ENCODE assay signal across 9 cellular contexts in genomic region chr19:10192922-10193321, GRCh38. TPM values are rescaled to one million over a fixed set of nuclear protein-coding genes. Genes with fewer than 3 reads are reported as not detected.
DNase-seq lines count a peak whose midpoint lies in the region; ATAC-seq and TF ChIP-seq lines count a peak whose summit lies in the region.
"Had no signal": no experiment of that assay in that cellular context is flagged by ENCODE, and none has a peak within 500 bp of the region (broad histone marks: within the 10 kb centered on the region; RNA-seq: fewer than 3 reads in every experiment).

No MANE protein-coding gene starts in this region.

- H3K36me3 ChIP-seq in SK-N-MC (ENCODE audit: insufficient read depth, low read length) (peaks cover 32% of the 10 kb centered on the region), esophagus squamous epithelium (peaks cover 0 to 9% (median 4%) of the 10 kb centered on the region in 3 donors), thyroid gland (no peaks in the 10 kb centered on the region)

- intact Hi-C loops in esophagus squamous epithelium (cut with DNase I) (no loop called here), thyroid gland (cut with DNase I) (no loop called here)

- H3K9me3 Mint-ChIP-seq in activated naive CD4-positive, alpha-beta T cell treated with anti-CD3 and anti-CD28 coated beads, Interleukin-2, amount 10 ng/mL, durations not matched to agents 7 days and 5 days, result no peaks in the 10 kb centered on the region
- H3K9me3 Mint-ChIP-seq in stimulated activated naive CD8-positive, alpha-beta T cell treated with anti-CD3 and anti-CD28 coated beads, Interleukin-15, amount 100 ng/mL, for 72 hours, result no peaks in the 10 kb centered on the region

- peaks cover 32% of the 10 kb centered on the region for H3K36me3 Mint-ChIP-seq in activated naive CD4-positive, alpha-beta T cell treated with anti-CD3 and anti-CD28 coated beads, Interleukin-2, amount 10 ng/mL, durations not matched to agents 7 days and 5 days

- CTCF ChIA-PET in activated naive CD4-positive, alpha-beta T cell treated with anti-CD3 and anti-CD28 coated beads, Interleukin-2, amount 10 ng/mL, durations not matched to agents 7 days and 5 days (lab: Charles Lee), result interaction anchor here (0.7 to 4.1 kb wide), 2 partner anchors 27 to 57 kb away, joined by 3 to 16 read pairs; no protein-coding TSS in a partner anchor

- H3K27ac Mint-ChIP-seq in activated naive CD4-positive, alpha-beta T cell treated with anti-CD3 and anti-CD28 coated beads, Interleukin-2, amount 10 ng/mL, durations not matched to agents 7 days and 5 days, result peak overlapping the region; percentile 98
- H3K27ac Mint-ChIP-seq in stimulated activated naive CD8-positive, alpha-beta T cell treated with anti-CD3 and anti-CD28 coated beads, Interleukin-15, amount 100 ng/mL, for 72 hours, result peak overlapping the region; percentile 98 to 99

- H3K4me3 ChIP-seq in SK-N-MC (peak overlapping the region; percentile 98), esophagus squamous epithelium (peak overlapping the region in 1 of 4 donors; percentile 64), thyroid gland (replicated peaks in 1 of 3) (no peak overlapping the region)

- no peaks in the 10 kb centered on the region for H3K27me3 ChIP-seq in esophagus squamous epithelium
- H3K27me3 ChIP-seq in thyroid gland, result no peaks in the 10 kb centered on the region

- TF ChIP-seq POLR2A in esophagus squamous epithelium (IDR thresholded peaks at IDR 0.05) (no peak), thyroid gland (IDR thresholded peaks at IDR 0.05) (no peak)

- H3K9ac ChIP-seq in SK-N-MC (ENCODE audit: insufficient read length), result peak overlapping the region; percentile 98

- H3K4me1 Mint-ChIP-seq in activated naive CD4-positive, alpha-beta T cell treated with anti-CD3 and anti-CD28 coated beads, Interleukin-2, amount 10 ng/mL, durations not matched to agents 7 days and 5 days, result peaks cover 54% of the 10 kb centered on the region
- H3K4me1 Mint-ChIP-seq in stimulated activated naive CD8-positive, alpha-beta T cell treated with anti-CD3 and anti-CD28 coated beads, Interleukin-15, amount 100 ng/mL, for 72 hours, result peaks cover 57% of the 10 kb centered on the region

- H3K27ac ChIP-seq in SK-N-MC, result no peak overlapping the region
- H3K27ac ChIP-seq in esophagus squamous epithelium, result peak overlapping the region; percentile 5 to 91 (median 87)
- no peak overlapping the region for H3K27ac ChIP-seq in thyroid gland

- peak overlapping the region; percentile 99 for H3K4me3 Mint-ChIP-seq in activated naive CD4-positive, alpha-beta T cell treated with anti-CD3 and anti-CD28 coated beads, Interleukin-2, amount 10 ng/mL, durations not matched to agents 7 days and 5 days
- H3K4me3 Mint-ChIP-seq in stimulated activated naive CD8-positive, alpha-beta T cell treated with anti-CD3 and anti-CD28 coated beads, Interleukin-15, amount 100 ng/mL, for 72 hours, result peak overlapping the region; percentile 91 to 95

- H3K27me3 Mint-ChIP-seq in activated naive CD4-positive, alpha-beta T cell treated with anti-CD3 and anti-CD28 coated beads, Interleukin-2, amount 10 ng/mL, durations not matched to agents 7 days and 5 days, result peaks cover 4% of the 10 kb centered on the region
- no peaks in the 10 kb centered on the region for H3K27me3 Mint-ChIP-seq in stimulated activated naive CD8-positive, alpha-beta T cell treated with anti-CD3 and anti-CD28 coated beads, Interleukin-15, amount 100 ng/mL, for 72 hours

- no peak for DNase-seq in activated naive CD4-positive, alpha-beta T cell treated with anti-CD3 and anti-CD28 coated beads, Interleukin-2, amount 10 ng/mL, durations not matched to agents 7 days and 5 days
- DNase-seq in activated naive CD4-positive, alpha-beta T cell treated with anti-CD3 and anti-CD28 coated beads, Interleukin-2, amount 50 U/mL, for 16 hours, result no peak
- DNase-seq in SK-N-MC (ENCODE audit: low read depth, low spot score) (no peak), esophagus squamous epithelium (lab: John Stamatoyannopoulos, UW) (no peak), thyroid gland (no peak), kidney glomerular epithelial cell (lab: John Stamatoyannopoulos, UW) (no peak)
- DNase-seq in stimulated activated naive CD8-positive, alpha-beta T cell treated with anti-CD3 and anti-CD28 coated beads, Interleukin-15, amount 100 ng/mL, for 72 hours, result peak in 1 of 2 donors; percentile 19
- DNase-seq: NCI-H1930 had no signal

- WGBS in esophagus squamous epithelium, 2 donors, result 76 to 81% methylated on average over 6 of the region's 6 CpGs
- 80 to 95% methylated on average over 6 of the region's 6 CpGs for WGBS in thyroid gland, 2 donors

- TF ChIP-seq CTCF in esophagus squamous epithelium (IDR thresholded peaks at IDR 0.05) (no peak), thyroid gland (IDR thresholded peaks at IDR 0.05) (no peak)

- ATAC-seq in stimulated activated naive CD8-positive, alpha-beta T cell treated with anti-CD3 and anti-CD28 coated beads, Interleukin-15, amount 100 ng/mL, for 72 hours, result no peak
- no peak for ATAC-seq in HG03196 (IDR thresholded peaks at IDR 0.05; ENCODE audit: unreplicated experiment)

- peaks cover 16 to 40% (median 17%) of the 10 kb centered on the region in 3 donors for H3K4me1 ChIP-seq in esophagus squamous epithelium
- H3K4me1 ChIP-seq in thyroid gland, result peaks cover 5 to 11% of the 10 kb centered on the region in 2 donors

- H3K9me3 ChIP-seq in SK-N-MC (ENCODE audit: low read depth, low read length) (no peaks in the 10 kb centered on the region), esophagus squamous epithelium (no peaks in the 10 kb centered on the region), thyroid gland (no peaks in the 10 kb centered on the region)

RNA-seq across cellular contexts. Expression of gene DNMT1, which starts 1.8 kb away (rescaled TPM):
- total RNA-seq in esophagus squamous epithelium (10 to 100 TPM; 29.5 to 80.6 (median 48.4) TPM), thyroid gland (10 to 100 TPM; 31.2 to 49.5 (median 36.0) TPM)

RNA-seq across cellular contexts. Expression of gene S1PR2, which starts 38.2 kb away (rescaled TPM):
- total RNA-seq in esophagus squamous epithelium (1 to 10 TPM; 1.6 to 6.1 (median 3.3) TPM), thyroid gland (1 to 10 TPM; 3.6 to 9.8 (median 5.3) TPM)

RNA-seq across cellular contexts. Expression of gene MRPL4, which starts 59.1 kb away (rescaled TPM):
- total RNA-seq in esophagus squamous epithelium, result 100 to 1,000 TPM in 2 of 4 donors, 10 to 100 TPM in 2; 77.6 to 105 (median 92.6) TPM
- total RNA-seq in thyroid gland, result 10 to 100 TPM; 36.1 to 81.7 (median 54.9) TPM

Comparison
In these comparisons a context has a peak if more than half of its experiments do, and no peak if none do; other contexts are left out.
1. H3K27ac ChIP-seq: peak in esophagus squamous epithelium (4 of 4); none in SK-N-MC (single experiment) and thyroid gland (0 of 3).